ENCODE assay signal across 33 cellular contexts in the genomic region with DNA sequence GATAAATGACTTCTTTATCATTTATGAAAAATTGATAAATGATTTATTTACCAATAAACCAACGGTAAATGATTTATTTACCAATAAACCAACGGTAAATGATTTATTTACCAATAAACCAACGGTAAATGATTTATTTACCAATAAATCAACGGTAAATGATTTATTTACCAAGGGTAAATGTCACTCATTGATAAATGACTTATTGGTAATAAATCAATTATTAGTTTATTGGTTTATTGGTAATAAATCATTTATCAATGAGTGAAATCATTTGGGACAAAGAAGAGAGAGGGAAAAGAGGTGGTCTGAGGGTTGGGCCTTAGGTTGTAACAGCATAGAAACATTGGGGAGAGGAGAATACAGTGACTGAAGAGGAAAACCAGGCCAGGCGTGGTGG. TPM values are rescaled to one million over a fixed set of nuclear protein-coding genes. Genes with fewer than 3 reads are reported as not detected.
A peak's percentile ranks its signal among the peaks of the same experiment; 100 is the strongest.
DNase-seq lines count a peak whose midpoint lies in the region; ATAC-seq, FAIRE-seq and TF ChIP-seq lines count a peak whose summit lies in the region.
"Had no signal": no experiment of that assay in that cellular context is flagged by ENCODE, and none has a peak within 500 bp of the region (broad histone marks: within the 10 kb centered on the region; RNA-seq: fewer than 3 reads in every experiment).

No MANE protein-coding gene starts in this region.

- H2AFZ ChIP-seq in GM12878 (ENCODE audit: control insufficient read depth, low read depth, low read length) (no peak overlapping the region), mammary epithelial cell (ENCODE audit: low read depth, low read length) (no peak overlapping the region)
- H2AFZ ChIP-seq: GM23248 had no signal

- H3K4me1 ChIP-seq in GM12878 (ENCODE audit: control insufficient read depth, insufficient read depth, low read length), result no peaks in the 10 kb centered on the region
- H3K4me1 ChIP-seq in pancreas, result no peaks in the 10 kb centered on the region
- no peaks in the 10 kb centered on the region for H3K4me1 ChIP-seq in mammary epithelial cell (ENCODE audit: insufficient read depth, low read length)
- H3K4me1 ChIP-seq: upper lobe of left lung had no signal

- H3K4me2 ChIP-seq in GM12878 (ENCODE audit: control insufficient read depth, insufficient read depth), result no peak overlapping the region
- no peak overlapping the region for H3K4me2 ChIP-seq in mammary epithelial cell (ENCODE audit: insufficient read depth, low read depth, low read length)
- H3K4me2 ChIP-seq: BLaER1 had no signal

- H3K9me3 Mint-ChIP-seq in activated naive CD4-positive, alpha-beta T cell treated with anti-CD3 and anti-CD28 coated beads for 36 hours, result peaks cover 9% of the 10 kb centered on the region

- over 99% methylated on average over 5 of the region's 5 CpGs for WGBS in GM12878 (ENCODE audit: insufficient coverage, insufficient replicate concordance, low lambda C conversion rate, missing lambda C conversion rate)
- 31 to 38% methylated on average over 5 of the region's 5 CpGs for WGBS in pancreas, 2 donors
- WGBS in mammary epithelial cell (ENCODE audit: low coverage, missing lambda C conversion rate), result 75% methylated on average over 5 of the region's 5 CpGs

- peaks cover 81% of the 10 kb centered on the region for H3K4me1 Mint-ChIP-seq in activated naive CD4-positive, alpha-beta T cell treated with anti-CD3 and anti-CD28 coated beads for 36 hours (ENCODE audit: low read depth)
- H3K4me1 Mint-ChIP-seq: mesothelial cell of epicardium, nephron progenitor cell, WTC11 had no signal

- TF ChIP-seq POLR2A in GM12878 (IDR thresholded peaks at IDR 0.05; ENCODE audit: low read depth, low read length), result no peak

- H3K27me3 ChIP-seq in GM12878 (replicated peaks in 1 of 2; ENCODE audit: control insufficient read depth in 2 of 2, insufficient read depth in 2 of 2, low read length in 1 of 2), result no peaks in the 10 kb centered on the region
- H3K27me3 ChIP-seq in pancreas, result no peaks in the 10 kb centered on the region
- no peaks in the 10 kb centered on the region for H3K27me3 ChIP-seq in mammary epithelial cell (ENCODE audit: insufficient read depth, low read length)
- H3K27me3 ChIP-seq: BLaER1, upper lobe of left lung had no signal

- dilution Hi-C loops in mammary epithelial cell (cut with HindIII; ENCODE audit: low sequenced_read_pairs), result no loop called here

- no peaks in the 10 kb centered on the region for H3K27me3 Mint-ChIP-seq in activated naive CD4-positive, alpha-beta T cell treated with anti-CD3 and anti-CD28 coated beads for 36 hours (ENCODE audit: low read depth)
- H3K27me3 Mint-ChIP-seq: stimulated activated memory B cell treated with anti-CD40 and anti-IgM and Interleukin-4, amounts not matched to agents 10 μg/mL and 1 μg/mL and 100 μg/mL, for 72 hours had no signal

- H3K27ac ChIP-seq in GM12878 (ENCODE audit: control insufficient read depth, insufficient read depth) (no peak overlapping the region), pancreas (no peak overlapping the region), mammary epithelial cell (ENCODE audit: insufficient read depth, low read depth, low read length) (no peak overlapping the region)
- H3K27ac ChIP-seq: BLaER1, dorsolateral prefrontal cortex, esophagus squamous epithelium, GM23248, upper lobe of left lung had no signal

- intact Hi-C loops in activated naive CD4-positive, alpha-beta T cell treated with anti-CD3 and anti-CD28 coated beads for 36 hours (cut with micrococcal nuclease), result no loop called here
- intact Hi-C loops in GM12878 (cut with micrococcal nuclease; ENCODE audit: unreplicated experiment), result no loop called here
- intact Hi-C loops in pancreas (cut with DNase I), result no loop called here
- intact Hi-C loops in mammary epithelial cell (cut with micrococcal nuclease), result no loop called here

- FAIRE-seq in GM12878 (lab: Jason Lieb, UNC) (no peak), pancreas (lab: Jason Lieb, UNC) (peak; percentile 61)

- RAD21 ChIA-PET in GM12878 (lab: Charles Lee; ENCODE audit: unreplicated experiment), result no interaction called here

- CTCF ChIA-PET in activated naive CD4-positive, alpha-beta T cell treated with anti-CD3 and anti-CD28 coated beads for 36 hours (lab: Charles Lee), result no interaction called here
- CTCF ChIA-PET in HEK293T (lab: Yijun Ruan, JAX) (no interaction called here), GM12878 (lab: Yijun Ruan, JAX) (no interaction called here), mammary epithelial cell (lab: Charles Lee; ENCODE audit: low non-redundant PET) (no interaction called here)

- no peak overlapping the region for H3K9ac ChIP-seq in GM12878 (ENCODE audit: control insufficient read depth, insufficient read depth, low read length)
- no peak overlapping the region for H3K9ac ChIP-seq in mammary epithelial cell (ENCODE audit: insufficient read depth, low read length)
- H3K9ac ChIP-seq: BLaER1, GM23248 had no signal

- SMC1A ChIA-PET in GM12878 (lab: Charles Lee; ENCODE audit: uncharacterized antibody, unreplicated experiment), result no interaction called here

- H3K36me3 ChIP-seq in GM12878 (ENCODE audit: control insufficient read depth in 2 of 2, insufficient read depth in 2 of 2, low read length in 1 of 2), result peaks cover 5 to 6% of the 10 kb centered on the region in 2 experiments; a peak in 3 of 4 replicates
- H3K36me3 ChIP-seq in pancreas, result no peaks in the 10 kb centered on the region
- H3K36me3 ChIP-seq in mammary epithelial cell (ENCODE audit: insufficient read depth, low read length), result no peaks in the 10 kb centered on the region
- H3K36me3 ChIP-seq: esophagus squamous epithelium, upper lobe of left lung had no signal

- H3K27ac Mint-ChIP-seq in activated naive CD4-positive, alpha-beta T cell treated with anti-CD3 and anti-CD28 coated beads for 36 hours, result peak overlapping the region; percentile 68
- H3K27ac Mint-ChIP-seq: mesothelial cell of epicardium; nephron progenitor cell; stimulated activated memory B cell treated with anti-CD40 and anti-IgM and Interleukin-4, amounts not matched to agents 10 μg/mL and 1 μg/mL and 100 μg/mL, for 72 hours; WTC11 had no signal

- H4K20me1 ChIP-seq in GM12878 (ENCODE audit: control insufficient read depth, insufficient read depth) (peaks cover 3% of the 10 kb centered on the region; the same call in 1 of the 2 replicates), mammary epithelial cell (ENCODE audit: insufficient read depth, low read length) (no peaks in the 10 kb centered on the region)

- DNase-seq in activated naive CD4-positive, alpha-beta T cell treated with anti-CD3 and anti-CD28 coated beads for 36 hours, result no peak
- DNase-seq in activated naive CD4-positive, alpha-beta T cell treated with anti-CD3 and anti-CD28 coated beads, Interleukin-2, amount 50 U/mL, for 16 hours, result no peak
- DNase-seq in HEK293T (ENCODE audit: extremely low spot score) (no peak), GM12878 (ENCODE audit: low read depth, low spot score) (no peak), pancreas (no peak), NCI-H345 treated with DMSO at 0.1 percent for 48 hours (lab: John Stamatoyannopoulos, UW; ENCODE audit: unreplicated experiment) (no peak), mammary epithelial cell (no peak)
- DNase-seq: activated CD8-positive, alpha-beta memory T cell treated with anti-CD3 and anti-CD28 coated beads for 24 hours; activated naive CD4-positive, alpha-beta T cell treated with Interleukin-2 at 50 U/mL for 16 hours; activated T-cell treated with anti-CD3 and anti-CD28 coated beads, Interleukin-2, amount 50 U/mL, for 4 hours; DMS79; dorsolateral prefrontal cortex; esophagus squamous epithelium; foreskin melanocyte; GF-D8; NCI-H1092 treated with DMSO at 0.1 percent for 48 hours; NCI-H1694 treated with DMSO at 0.1 percent for 48 hours; NCI-H2171; NCI-H510A; nephron progenitor cell; SIG-M5; T1000; upper lobe of left lung had no signal

- TF ChIP-seq EP300 in GM12878 (IDR thresholded peaks at IDR 0.05; ENCODE audit: borderline replicate concordance in 1 of 2, control insufficient read depth in 1 of 2, low read depth in 2 of 2, low read length in 2 of 2), result no peak

- TF ChIP-seq RAD21 in GM12878 (IDR thresholded peaks at IDR 0.05; ENCODE audit: insufficient read depth, low read depth, low read length), result no peak

- H3K9me3 ChIP-seq in GM12878 (replicated peaks; ENCODE audit: control insufficient read depth, insufficient read depth, low read length) (peaks cover 2% of the 10 kb centered on the region; the same call in 1 of the 3 replicates), pancreas (no peaks in the 10 kb centered on the region), mammary epithelial cell (replicated peaks; ENCODE audit: insufficient read depth, low read length) (no peaks in the 10 kb centered on the region)

- H3K4me3 ChIP-seq in GM12878 (no peak overlapping the region), pancreas (no peak overlapping the region), mammary epithelial cell (replicated peaks in 1 of 3; ENCODE audit: insufficient read depth in 1 of 3, low read depth in 2 of 3, low read length in 3 of 3) (no peak overlapping the region)
- H3K4me3 ChIP-seq: BLaER1, dorsolateral prefrontal cortex, esophagus squamous epithelium, GM23248, upper lobe of left lung had no signal

- TF ChIP-seq CTCF in GM12878 (IDR thresholded peaks at IDR 0.05 in 2 of 3, conservative IDR thresholded peaks at IDR 0.05 in 1 of 3; ENCODE audit: control insufficient read depth in 2 of 3, extremely low read depth in 1 of 3, insufficient read depth in 1 of 3, low read depth in 3 of 3, low read length in 3 of 3) (no peak), pancreas (IDR thresholded peaks at IDR 0.05) (no peak), mammary epithelial cell (conservative IDR thresholded peaks at IDR 0.05 in 1 of 2, IDR thresholded peaks at IDR 0.05 in 1 of 2; ENCODE audit: extremely low read depth in 1 of 2, insufficient read depth in 1 of 2, low read depth in 1 of 2, low read length in 2 of 2) (no peak)

- no peak overlapping the region for H3K4me3 Mint-ChIP-seq in activated naive CD4-positive, alpha-beta T cell treated with anti-CD3 and anti-CD28 coated beads for 36 hours
- H3K4me3 Mint-ChIP-seq: activated T-cell treated with anti-CD3 and anti-CD28 coated beads, Interleukin-2, amount 50 U/mL, for 4 hours; mesothelial cell of epicardium; nephron progenitor cell; stimulated activated memory B cell treated with anti-CD40 and anti-IgM and Interleukin-4, amounts not matched to agents 10 μg/mL and 1 μg/mL and 100 μg/mL, for 72 hours; WTC11 had no signal

- in situ Hi-C loops in GM12878 (cut with MboI) (no loop called here), mammary epithelial cell (cut with MboI; ENCODE audit: low sequenced_read_pairs in 2 of 2) (no loop called here)

- peaks cover 62% of the 10 kb centered on the region for H3K36me3 Mint-ChIP-seq in activated naive CD4-positive, alpha-beta T cell treated with anti-CD3 and anti-CD28 coated beads for 36 hours (ENCODE audit: low read depth)
- H3K36me3 Mint-ChIP-seq: mesothelial cell of epicardium had no signal

- BruUV-seq in GM12878 (replicated peaks; lab: Mats Ljungman, UMichigan) (no TSS peak), mammary epithelial cell (replicated peaks; lab: Mats Ljungman, UMichigan) (no TSS peak)

- POLR2A ChIA-PET in HEK293T (lab: Yijun Ruan, JAX) (no interaction called here), GM12878 (lab: Charles Lee) (no interaction called here)

- ATAC-seq in GM12878 (no peak), pancreas (no peak), HG03432 (IDR thresholded peaks at IDR 0.05; ENCODE audit: unreplicated experiment) (no peak)
- ATAC-seq: activated T-cell treated with anti-CD3 and anti-CD28 coated beads, Interleukin-2, amount 50 U/mL, for 4 hours; stimulated activated memory B cell treated with anti-CD40 and anti-IgM and Interleukin-4, amounts not matched to agents 10 μg/mL and 1 μg/mL and 100 μg/mL, for 72 hours; WTC11 had no signal

- H3K79me2 ChIP-seq in GM12878 (ENCODE audit: control insufficient read depth, insufficient read depth, low read length) (peaks cover 58% of the 10 kb centered on the region), mammary epithelial cell (ENCODE audit: insufficient read depth, low read length) (no peaks in the 10 kb centered on the region)

RNA-seq across cellular contexts. Expression of gene VAV1, which starts 21.5 kb away (rescaled TPM):
- total RNA-seq in activated naive CD4-positive, alpha-beta T cell treated with anti-CD3 and anti-CD28 coated beads for 36 hours, result 100 to 1,000 TPM in 1 of 2 experiments, 10 to 100 TPM in 1; 93.6 to 103 TPM
- 110 and 115 TPM in 2 replicates for total RNA-seq in GM12878 (2013; cell fraction: nucleolus; rRNA removed)
- total RNA-seq in GM12878 (2014; rRNA removed) (46.4 and 50.7 TPM in 2 replicates), GM12878 (2014; rRNA removed; fragmentation: Illumina TruSeq; extraction: Trizol) (39.9 and 44.5 TPM in 2 replicates), GM12878 (2021) (65.4 and 76.8 TPM in 2 replicates), pancreas (1 to 10 TPM in 3 of 6 donors, under 1 TPM in 3; 0.23 to 7.3 (median 1.7) TPM), mammary epithelial cell (under 1 TPM; 0.17 to 0.96 TPM)
- polyA plus RNA-seq in GM12878 (2011; ENCODE audit: low read depth), result 25.3 TPM
- polyA plus RNA-seq in GM12878 (2011; rRNA removed) (21.9 and 36.9 TPM in 2 replicates), GM12878 (2014; fragmentation: Illumina TruSeq; extraction: Trizol) (31.2 and 47.2 TPM in 2 replicates), GM12878 (2014; fragmentation: Nextera tagmentation; extraction: Ambion mirVana) (1 to 10 TPM; 1.6 to 4.3 TPM), GM12878 (2014; rRNA removed) (48.5 and 52.7 TPM in 2 replicates), GM12878 (2016; fragmentation: Nextera tagmentation; extraction: Ambion mirVana) (10 to 100 TPM; 15.0 to 15.9 TPM), pancreas (1 to 10 TPM; 1.0 to 1.4 TPM), mammary epithelial cell (not detected)
- polyA plus RNA-seq in GM12878 (2011; cell fraction: cytosol; rRNA removed), result 34.2 and 36.5 TPM in 2 replicates
- polyA plus RNA-seq in GM12878 (2011; cell fraction: nucleus; rRNA removed), result 72.6 and 89.0 TPM in 2 replicates
- polyA plus RNA-seq in GM12878 (2012), result 40.7 and 41.8 TPM in 2 replicates
- 51.5 and 71.1 TPM in 2 replicates for polyA minus RNA-seq in GM12878 (2011; rRNA and poly(A)+ RNA removed)
- 14.2 and 18.7 TPM in 2 replicates for polyA minus RNA-seq in GM12878 (2011; cell fraction: cytosol; rRNA and poly(A)+ RNA removed)
- 61.3 and 87.1 TPM in 2 replicates for polyA minus RNA-seq in GM12878 (2011; cell fraction: nucleus; rRNA and poly(A)+ RNA removed)
- not detected for polyA minus RNA-seq in mammary epithelial cell
- total RNA-seq: GM23248, HT1080, M059J, mesothelial cell of epicardium, osteocyte had no signal
- polyA plus RNA-seq: AG04450, GM23248 had no signal

RNA-seq across cellular contexts. Expression of gene SH2D3A, which starts 26.7 kb away (rescaled TPM):
- 10 to 100 TPM; 23.2 to 24.9 TPM for total RNA-seq in activated naive CD4-positive, alpha-beta T cell treated with anti-CD3 and anti-CD28 coated beads for 36 hours
- total RNA-seq in GM12878 (2013; cell fraction: nucleolus; rRNA removed), result 22.3 and 28.0 TPM in 2 replicates
- total RNA-seq in GM12878 (2014; rRNA removed) (16.8 and 20.6 TPM in 2 replicates), GM12878 (2014; rRNA removed; fragmentation: Illumina TruSeq; extraction: Trizol) (6.0 and 8.7 TPM in 2 replicates), GM12878 (2021) (18.8 and 20.6 TPM in 2 replicates), pancreas (10 to 100 TPM; 10.1 to 19.6 (median 13.5) TPM), mammary epithelial cell (10 to 100 TPM; 59.0 to 95.1 TPM)
- 3.4 TPM for polyA plus RNA-seq in GM12878 (2011; ENCODE audit: low read depth)
- polyA plus RNA-seq in GM12878 (2011; rRNA removed) (4.9 and 6.6 TPM in 2 replicates), GM12878 (2014; fragmentation: Illumina TruSeq; extraction: Trizol) (3.4 and 7.7 TPM in 2 replicates), GM12878 (2014; fragmentation: Nextera tagmentation; extraction: Ambion mirVana) (1 to 10 TPM in 1 of 2 experiments, under 1 TPM in 1; 0.77 to 1.4 TPM), GM12878 (2014; rRNA removed) (24.4 and 24.7 TPM in 2 replicates), GM12878 (2016; fragmentation: Nextera tagmentation; extraction: Ambion mirVana) (10 to 100 TPM; 10.3 to 12.9 TPM), pancreas (10 to 100 TPM; 31.9 to 33.0 TPM), mammary epithelial cell (31.9 TPM)
- 9.7 and 13.5 TPM in 2 replicates for polyA plus RNA-seq in GM12878 (2011; cell fraction: cytosol; rRNA removed)
- polyA plus RNA-seq in GM12878 (2011; cell fraction: nucleus; rRNA removed), result 23.6 and 26.4 TPM in 2 replicates
- polyA plus RNA-seq in GM12878 (2012), result 9.2 and 9.4 TPM in 2 replicates
- polyA minus RNA-seq in GM12878 (2011; rRNA and poly(A)+ RNA removed), result 5.2 and 14.0 TPM in 2 replicates
- 2.8 and 4.4 TPM in 2 replicates for polyA minus RNA-seq in GM12878 (2011; cell fraction: cytosol; rRNA and poly(A)+ RNA removed)
- 12.5 and 12.8 TPM in 2 replicates for polyA minus RNA-seq in GM12878 (2011; cell fraction: nucleus; rRNA and poly(A)+ RNA removed)
- polyA minus RNA-seq in mammary epithelial cell, result 31.9 TPM
- total RNA-seq: GM23248, M059J, osteocyte had no signal
- polyA plus RNA-seq: AG04450, GM23248 had no signal

RNA-seq across cellular contexts. Expression of gene TRIP10, which starts 54.5 kb away (rescaled TPM):
- total RNA-seq in activated naive CD4-positive, alpha-beta T cell treated with anti-CD3 and anti-CD28 coated beads for 36 hours, result 10 to 100 TPM; 56.2 to 61.1 TPM
- total RNA-seq in GM12878 (2013; cell fraction: nucleolus; rRNA removed), result 35.0 and 37.1 TPM in 2 replicates
- total RNA-seq in GM12878 (2014; rRNA removed), result 34.6 and 39.5 TPM in 2 replicates
- total RNA-seq in GM12878 (2014; rRNA removed; fragmentation: Illumina TruSeq; extraction: Trizol), result 28.1 and 28.5 TPM in 2 replicates
- total RNA-seq in GM12878 (2021), result 48.6 and 52.7 TPM in 2 replicates
- 18.9 TPM for polyA plus RNA-seq in GM12878 (2011; ENCODE audit: low read depth)
- 30.1 and 44.0 TPM in 2 replicates for polyA plus RNA-seq in GM12878 (2011; rRNA removed)
- polyA plus RNA-seq in GM12878 (2011; cell fraction: cytosol; rRNA removed), result 35.9 and 44.6 TPM in 2 replicates
- 86.8 and 103 TPM in 2 replicates for polyA plus RNA-seq in GM12878 (2011; cell fraction: nucleus; rRNA removed)
- polyA plus RNA-seq in GM12878 (2012), result 42.0 and 53.2 TPM in 2 replicates
- polyA plus RNA-seq in GM12878 (2014; fragmentation: Illumina TruSeq; extraction: Trizol), result 34.7 and 38.5 TPM in 2 replicates
- polyA plus RNA-seq in GM12878 (2014; fragmentation: Nextera tagmentation; extraction: Ambion mirVana), result 1 to 10 TPM in 1 of 2 experiments, under 1 TPM in 1; 0.79 to 2.2 TPM
- polyA plus RNA-seq in GM12878 (2014; rRNA removed), result 54.5 and 56.3 TPM in 2 replicates
- polyA plus RNA-seq in GM12878 (2016; fragmentation: Nextera tagmentation; extraction: Ambion mirVana), result 10 to 100 TPM; 26.6 to 30.4 TPM
- 18.0 and 29.1 TPM in 2 replicates for polyA minus RNA-seq in GM12878 (2011; rRNA and poly(A)+ RNA removed)
- 17.6 and 19.0 TPM in 2 replicates for polyA minus RNA-seq in GM12878 (2011; cell fraction: cytosol; rRNA and poly(A)+ RNA removed)
- 16.3 and 21.9 TPM in 2 replicates for polyA minus RNA-seq in GM12878 (2011; cell fraction: nucleus; rRNA and poly(A)+ RNA removed)
- 10 to 100 TPM; 16.4 to 36.8 (median 21.9) TPM for total RNA-seq in pancreas
- 100 to 1,000 TPM in 1 of 2 donors, 10 to 100 TPM in 1; 92.1 to 102 TPM for polyA plus RNA-seq in pancreas
- total RNA-seq in mammary epithelial cell, result 10 to 100 TPM; 45.0 to 73.3 TPM
- 46.8 TPM for polyA plus RNA-seq in mammary epithelial cell
- 28.9 TPM for polyA minus RNA-seq in mammary epithelial cell

RNA-seq across cellular contexts. Expression of gene GPR108, which starts 56.6 kb away (rescaled TPM):
- total RNA-seq in activated naive CD4-positive, alpha-beta T cell treated with anti-CD3 and anti-CD28 coated beads for 36 hours, result 10 to 100 TPM; 54.0 to 59.9 TPM
- total RNA-seq in GM12878 (2013; cell fraction: nucleolus; rRNA removed), result 37.2 and 42.9 TPM in 2 replicates
- 63.1 and 67.7 TPM in 2 replicates for total RNA-seq in GM12878 (2014; rRNA removed)
- 42.7 and 43.8 TPM in 2 replicates for total RNA-seq in GM12878 (2014; rRNA removed; fragmentation: Illumina TruSeq; extraction: Trizol)
- total RNA-seq in GM12878 (2021), result 64.7 and 71.0 TPM in 2 replicates
- polyA plus RNA-seq in GM12878 (2011; ENCODE audit: low read depth), result 17.1 TPM
- 33.6 and 56.2 TPM in 2 replicates for polyA plus RNA-seq in GM12878 (2011; rRNA removed)
- 81.3 and 87.6 TPM in 2 replicates for polyA plus RNA-seq in GM12878 (2011; cell fraction: cytosol; rRNA removed)
- polyA plus RNA-seq in GM12878 (2011; cell fraction: nucleus; rRNA removed), result 178 and 218 TPM in 2 replicates
- 53.1 and 59.7 TPM in 2 replicates for polyA plus RNA-seq in GM12878 (2012)
- polyA plus RNA-seq in GM12878 (2014; fragmentation: Illumina TruSeq; extraction: Trizol), result 28.9 and 56.1 TPM in 2 replicates
- 10 to 100 TPM in 1 of 2 experiments, 1 to 10 TPM in 1; 4.4 to 17.6 TPM for polyA plus RNA-seq in GM12878 (2014; fragmentation: Nextera tagmentation; extraction: Ambion mirVana)
- 81.1 and 87.2 TPM in 2 replicates for polyA plus RNA-seq in GM12878 (2014; rRNA removed)
- 10 to 100 TPM; 57.9 to 63.1 TPM for polyA plus RNA-seq in GM12878 (2016; fragmentation: Nextera tagmentation; extraction: Ambion mirVana)
- 74.5 TPM in 2 replicates for polyA minus RNA-seq in GM12878 (2011; rRNA and poly(A)+ RNA removed)
- polyA minus RNA-seq in GM12878 (2011; cell fraction: cytosol; rRNA and poly(A)+ RNA removed), result 17.3 and 27.0 TPM in 2 replicates
- 32.6 and 40.9 TPM in 2 replicates for polyA minus RNA-seq in GM12878 (2011; cell fraction: nucleus; rRNA and poly(A)+ RNA removed)
- total RNA-seq in pancreas, result 10 to 100 TPM; 46.1 to 62.6 (median 52.0) TPM
- 100 to 1,000 TPM; 108 to 154 TPM for polyA plus RNA-seq in pancreas
- total RNA-seq in mammary epithelial cell, result 10 to 100 TPM; 50.2 to 95.9 TPM
- polyA plus RNA-seq in mammary epithelial cell, result 75.9 TPM
- polyA minus RNA-seq in mammary epithelial cell, result 230 TPM

Comparison
In these comparisons a context has a peak if more than half of its experiments do, and no peak if none do; other contexts are left out.
1. RNA of gene VAV1, which starts 21.5 kb away (total RNA-seq): 93.6 to 103 TPM in activated naive CD4-positive, alpha-beta T cell treated with anti-CD3 and anti-CD28 coated beads for 36 hours and 39.9 to 115 TPM in GM12878; 0.23 to 7.3 TPM in pancreas and 0.17 to 0.96 TPM in mammary epithelial cell; every median in the first group is over 4 times any median in the second.